Comparison of ENCODE assay signal across 19 cellular contexts in genomic region chr5:136563489-136563888, GRCh38.
"Had no signal": no experiment of that assay in that cellular context is flagged by ENCODE, and none has a peak within 500 bp of the region (broad histone marks: within the 10 kb centered on the region; RNA-seq: fewer than 3 reads in every experiment).

No MANE protein-coding gene starts in this region.

- H3K27me3 Mint-ChIP-seq: activated CD4-positive, alpha-beta T cell treated with anti-CD3 and anti-CD28 coated beads, Interleukin-2, amount 10 ng/mL, durations not matched to agents 7 days and 5 days; activated naive CD4-positive, alpha-beta T cell treated with anti-CD3 and anti-CD28 coated beads, Interleukin-2, amount 10 ng/mL, durations not matched to agents 7 days and 5 days had no signal

- H3K36me3 Mint-ChIP-seq: activated naive CD4-positive, alpha-beta T cell treated with anti-CD3 and anti-CD28 coated beads, Interleukin-2, amount 10 ng/mL, durations not matched to agents 7 days and 5 days; stimulated activated effector memory CD8-positive, alpha-beta T cell treated with anti-CD3 and anti-CD28 coated beads, Interleukin-12 subunit alpha, Interleukin-12 subunit beta, amount 100 ng/mL, for 72 hours; type B pancreatic cell had no signal

- H3K4me1 Mint-ChIP-seq: activated CD4-positive, alpha-beta T cell treated with anti-CD3 and anti-CD28 coated beads, Interleukin-2, amount 10 ng/mL, durations not matched to agents 7 days and 5 days; activated naive CD4-positive, alpha-beta T cell treated with anti-CD3 and anti-CD28 coated beads, Interleukin-2, amount 10 ng/mL, durations not matched to agents 7 days and 5 days had no signal

- ATAC-seq: activated CD4-positive, CD25-positive, alpha-beta regulatory T cell treated with anti-CD3 and anti-CD28 coated beads, Interleukin-2, amount 50 U/mL, for 24 hours; esophagus mucosa; sciatic nerve; stimulated activated effector memory CD8-positive, alpha-beta T cell treated with anti-CD3 and anti-CD28 coated beads, Interleukin-12 subunit alpha, Interleukin-12 subunit beta, amount 100 ng/mL, for 72 hours had no signal

- H3K4me3 Mint-ChIP-seq: activated CD4-positive, alpha-beta T cell treated with anti-CD3 and anti-CD28 coated beads, Interleukin-2, amount 10 ng/mL, durations not matched to agents 7 days and 5 days; activated naive CD4-positive, alpha-beta T cell treated with anti-CD3 and anti-CD28 coated beads, Interleukin-2, amount 10 ng/mL, durations not matched to agents 7 days and 5 days; nephron; stimulated activated effector memory CD8-positive, alpha-beta T cell treated with anti-CD3 and anti-CD28 coated beads, Interleukin-12 subunit alpha, Interleukin-12 subunit beta, amount 100 ng/mL, for 72 hours; type B pancreatic cell had no signal

- H3K9me3 ChIP-seq: stomach, testis had no signal

- H3K27me3 ChIP-seq: brain microvascular endothelial cell, stomach, testis had no signal

- H3K27ac ChIP-seq: brain microvascular endothelial cell, coronary artery, stomach, testis had no signal

- H3K4me1 ChIP-seq: stomach, testis had no signal

- H3K9me3 Mint-ChIP-seq: activated CD4-positive, alpha-beta T cell treated with anti-CD3 and anti-CD28 coated beads, Interleukin-2, amount 10 ng/mL, durations not matched to agents 7 days and 5 days; nephron; type B pancreatic cell had no signal

- H3K4me3 ChIP-seq: coronary artery, stomach, testis had no signal

- H3K27ac Mint-ChIP-seq: activated CD4-positive, alpha-beta T cell treated with anti-CD3 and anti-CD28 coated beads, Interleukin-2, amount 10 ng/mL, durations not matched to agents 7 days and 5 days; activated naive CD4-positive, alpha-beta T cell treated with anti-CD3 and anti-CD28 coated beads, Interleukin-2, amount 10 ng/mL, durations not matched to agents 7 days and 5 days; nephron; stimulated activated effector memory CD8-positive, alpha-beta T cell treated with anti-CD3 and anti-CD28 coated beads, Interleukin-12 subunit alpha, Interleukin-12 subunit beta, amount 100 ng/mL, for 72 hours; type B pancreatic cell had no signal

- DNase-seq: activated CD4-positive, alpha-beta T cell treated with anti-CD3 and anti-CD28 coated beads, Interleukin-2, amount 10 ng/mL, durations not matched to agents 7 days and 5 days; activated CD8-positive, alpha-beta memory T cell treated with anti-CD3 and anti-CD28 coated beads, Interleukin-2, amount 50 U/mL, for 4 hours; activated effector memory CD4-positive, alpha-beta T cell treated with Interleukin-2 at 50 U/mL for 16 hours; activated naive CD4-positive, alpha-beta T cell treated with anti-CD3 and anti-CD28 coated beads, Interleukin-2, amount 10 ng/mL, durations not matched to agents 7 days and 5 days; activated T-cell treated with anti-CD3 and anti-CD28 coated beads, Interleukin-2, amount 50 U/mL, for 48 hours; aorta; brain microvascular endothelial cell; nucleus accumbens; stimulated activated CD4-positive, alpha-beta T cell treated with anti-CD3 and anti-CD28 coated beads, Interleukin-4, amount 100 ng/mL, for 24 hours; stomach; T-helper 9 cell; testis had no signal

- H3K36me3 ChIP-seq: brain microvascular endothelial cell, stomach had no signal
